In the genomic region with DNA sequence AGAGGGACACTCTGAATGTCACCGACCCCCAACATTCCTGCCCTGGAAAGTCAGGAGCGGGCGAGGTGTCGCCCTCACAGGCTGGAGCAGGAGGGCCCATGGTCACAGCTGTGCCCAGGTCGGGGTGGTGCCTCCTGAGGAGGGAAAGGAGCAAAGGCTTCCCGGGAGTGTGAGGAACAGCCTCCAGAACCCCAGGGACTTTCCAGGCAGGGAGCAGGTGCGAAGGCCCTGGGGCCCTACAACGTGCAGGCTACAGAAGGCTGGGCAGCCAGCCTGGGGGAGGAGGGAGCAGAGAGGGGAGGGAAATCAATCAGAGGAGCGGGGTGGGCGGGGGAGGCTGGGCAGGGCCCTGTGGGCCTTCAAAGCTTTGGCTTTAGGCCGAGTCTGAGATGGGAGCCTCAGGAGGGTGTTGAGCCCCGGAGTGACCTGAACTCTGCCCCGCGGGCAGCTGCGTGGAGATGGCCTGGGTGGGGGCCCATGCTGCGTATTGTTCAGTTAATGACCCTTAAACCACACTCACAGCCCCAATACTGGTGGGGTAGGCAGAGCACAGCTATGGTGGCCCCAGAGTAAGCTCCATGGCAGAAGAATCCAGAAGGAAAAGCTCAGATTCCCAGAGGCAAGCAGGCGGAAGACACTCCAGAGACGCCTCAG, we compare ENCODE assay signal across 20 cellular contexts. TPM values are rescaled to one million over a fixed set of nuclear protein-coding genes. Genes with fewer than 3 reads are reported as not detected.
DNase-seq lines count a peak whose midpoint lies in the region; ATAC-seq and TF ChIP-seq lines count a peak whose summit lies in the region.
"Had no signal": no experiment of that assay in that cellular context is flagged by ENCODE, and none has a peak within 500 bp of the region (broad histone marks: within the 10 kb centered on the region; RNA-seq: fewer than 3 reads in every experiment).

No MANE protein-coding gene starts in this region.

- no peak overlapping the region for H4K91ac ChIP-seq in H9 (ENCODE audit: insufficient read length, low read depth, low read length)

- no peak overlapping the region for H3K4me3 Mint-ChIP-seq in activated T-cell treated with anti-CD3 and anti-CD28 coated beads, Interleukin-2, amount 50 U/mL, for 24 hours
- no peak overlapping the region for H3K4me3 Mint-ChIP-seq in H9
- H3K4me3 Mint-ChIP-seq: CD8-positive, alpha-beta T cell had no signal

- no peak overlapping the region for H2BK120ac ChIP-seq in H9 (ENCODE audit: low read depth, low read length, poor library complexity, severe bottlenecking)

- no peak overlapping the region for H4K8ac ChIP-seq in H9 (replicated peaks; ENCODE audit: insufficient read length, low read depth, low read length)

- H3T11ph ChIP-seq in H9 (ENCODE audit: low read length): no peak overlapping the region

- H3K9me3 Mint-ChIP-seq in activated T-cell treated with anti-CD3 and anti-CD28 coated beads, Interleukin-2, amount 50 U/mL, for 24 hours: no peaks in the 10 kb centered on the region
- no peaks in the 10 kb centered on the region for H3K9me3 Mint-ChIP-seq in H9
- H3K9me3 Mint-ChIP-seq: CD8-positive, alpha-beta T cell had no signal

- H2AK5ac ChIP-seq in H9 (ENCODE audit: insufficient read length, low read length): no peak overlapping the region

- no peaks in the 10 kb centered on the region for H3K4me1 Mint-ChIP-seq in activated T-cell treated with anti-CD3 and anti-CD28 coated beads, Interleukin-2, amount 50 U/mL, for 24 hours (ENCODE audit: low read depth)
- H3K4me1 Mint-ChIP-seq in H9: 0 out of 4 replicates have a peak, but pooled peaks cover 0 to 5% of the 10 kb centered on the region in 2 experiments

- H3K27ac ChIP-seq in H9 (ENCODE audit: insufficient read length, low read depth, low read length) (no peak overlapping the region), right lobe of liver (no peak overlapping the region), spleen (no peak overlapping the region)

- H3K4me1 ChIP-seq in H9 (ENCODE audit: insufficient read depth, low read length) (no peaks in the 10 kb centered on the region), right lobe of liver (no peaks in the 10 kb centered on the region), spleen (no peaks in the 10 kb centered on the region)

- no peak overlapping the region for H3K9ac ChIP-seq in H9 (ENCODE audit: extremely low read depth, insufficient read length, low read length)

- peaks cover 11% of the 10 kb centered on the region for H3K27me3 Mint-ChIP-seq in activated T-cell treated with anti-CD3 and anti-CD28 coated beads, Interleukin-2, amount 50 U/mL, for 24 hours
- no peaks in the 10 kb centered on the region; the same call in 1 of the 2 replicates for H3K27me3 Mint-ChIP-seq in H9 (ENCODE audit: low read depth)

- H2AFZ ChIP-seq in H9 (ENCODE audit: low read length): no peak overlapping the region

- no peaks in the 10 kb centered on the region for H3K79me2 ChIP-seq in H9 (ENCODE audit: insufficient read depth, low read length)

- no peak overlapping the region for H3K27ac Mint-ChIP-seq in activated T-cell treated with anti-CD3 and anti-CD28 coated beads, Interleukin-2, amount 50 U/mL, for 24 hours
- H3K27ac Mint-ChIP-seq in H9: peak overlapping the region in 2 of 3 experiments; percentile 14 to 83; a peak in 2 of 7 replicates
- H3K27ac Mint-ChIP-seq: CD8-positive, alpha-beta T cell had no signal

- H3K23me2 ChIP-seq in H9 (ENCODE audit: insufficient read length, low read depth, low read length, poor library complexity, severe bottlenecking): no peaks in the 10 kb centered on the region

- H3K4me2 ChIP-seq in H9 (ENCODE audit: insufficient read depth, insufficient read length, low read length): no peak overlapping the region

- H3K23ac ChIP-seq in H9 (ENCODE audit: insufficient read length, low read depth, low read length): no peak overlapping the region

- H3K36me3 Mint-ChIP-seq in activated T-cell treated with anti-CD3 and anti-CD28 coated beads, Interleukin-2, amount 50 U/mL, for 24 hours (ENCODE audit: low read depth): no peaks in the 10 kb centered on the region
- H3K36me3 Mint-ChIP-seq in H9 (ENCODE audit: insufficient read depth in 1 of 3, low read depth in 3 of 3): no peaks in the 10 kb centered on the region; a peak in 1 of 7 replicates
- H3K36me3 Mint-ChIP-seq: CD8-positive, alpha-beta T cell had no signal

- H3K9me3 ChIP-seq in H9 (ENCODE audit: control insufficient read depth, low read depth, low read length): no peaks in the 10 kb centered on the region
- H3K9me3 ChIP-seq in right lobe of liver: no peaks in the 10 kb centered on the region
- no peaks in the 10 kb centered on the region for H3K9me3 ChIP-seq in spleen

- H3K56ac ChIP-seq in H9 (ENCODE audit: insufficient read length, low read depth, low read length): no peak overlapping the region

- ATAC-seq in right lobe of liver: no peak
- no peak for ATAC-seq in HG03521 (IDR thresholded peaks at IDR 0.05; ENCODE audit: unreplicated experiment)
- ATAC-seq: CD8-positive, alpha-beta T cell; GM12878 had no signal

- no peak overlapping the region for H3K4ac ChIP-seq in H9 (ENCODE audit: low read depth, low read length)

- H3K27me3 ChIP-seq in H9 (ENCODE audit: insufficient read depth, low read length) (no peaks in the 10 kb centered on the region), right lobe of liver (no peaks in the 10 kb centered on the region), spleen (replicated peaks in 1 of 7) (peaks cover 0 to 73% (median 0%) of the 10 kb centered on the region in 7 donors)

- H3K79me1 ChIP-seq in H9 (ENCODE audit: insufficient read depth, low read depth, low read length, poor library complexity, severe bottlenecking): no peaks in the 10 kb centered on the region

- peak; percentile 5 for DNase-seq in activated T-cell treated with anti-CD3 and anti-CD28 coated beads, Interleukin-2, amount 50 U/mL, for 24 hours
- DNase-seq in activated T-cell treated with anti-CD3 and anti-CD28 coated beads, Interleukin-2, amount 50 U/mL, for 1 hour: no peak
- DNase-seq in H9 (peak; percentile 18), right lobe of liver (peak in 2 of 3 donors; percentile 39), spleen (peak; percentile 57), NCI-H1105 (lab: John Stamatoyannopoulos, UW) (no peak), SKM-1 treated with dmso at 0.1 percent for 144 hours (lab: John Stamatoyannopoulos, UW; ENCODE audit: unreplicated experiment) (no peak)
- DNase-seq: 8988T; CD8-positive, alpha-beta T cell; DMS53; EL; GOT3; NCI-H1436; NCI-H2029; NCI-H345; NCI-H526; PC-3; RPMI8226 had no signal

- no peak overlapping the region for H2BK5ac ChIP-seq in H9 (ENCODE audit: insufficient read length, low read length)

- H3K18ac ChIP-seq in H9 (ENCODE audit: insufficient read length, low read depth, low read length): no peak overlapping the region

- H2BK15ac ChIP-seq in H9 (ENCODE audit: low read depth, low read length): no peak overlapping the region

- H3K14ac ChIP-seq in H9 (ENCODE audit: insufficient read depth, low read length): no peak overlapping the region; the same call in 1 of the 2 replicates

- H3K4me3 ChIP-seq in right lobe of liver (no peak overlapping the region), spleen (no peak overlapping the region)
- H3K4me3 ChIP-seq: GM12878 had no signal

- H3K36me3 ChIP-seq in right lobe of liver (no peaks in the 10 kb centered on the region), spleen (no peaks in the 10 kb centered on the region)

- H2BK20ac ChIP-seq in H9 (ENCODE audit: low read depth, low read length, poor library complexity, severe bottlenecking): no peak overlapping the region

- no peaks in the 10 kb centered on the region for H4K20me1 ChIP-seq in H9 (ENCODE audit: control insufficient read depth, insufficient read depth, insufficient read length)

- H2BK12ac ChIP-seq in H9 (ENCODE audit: insufficient read length, low read depth, low read length): no peak overlapping the region

- H4K5ac ChIP-seq in H9 (ENCODE audit: insufficient read length, low read depth, low read length): no peak overlapping the region

- intact Hi-C loops in right lobe of liver (cut with DNase I) (no loop called here), spleen (cut with DNase I; ENCODE audit: low total_unique reads) (no loop called here)

- TF ChIP-seq CTCF in H9 (conservative IDR thresholded peaks at IDR 0.05) (no peak), right lobe of liver (IDR thresholded peaks at IDR 0.05) (no peak), spleen (IDR thresholded peaks at IDR 0.05 in 8 of 11, conservative IDR thresholded peaks at IDR 0.05 in 3 of 11) (no peak)

- no peak for TF ChIP-seq POLR2A in right lobe of liver (IDR thresholded peaks at IDR 0.05)
- TF ChIP-seq POLR2A in spleen (IDR thresholded peaks at IDR 0.05): no peak

- WGBS in H9 (ENCODE audit: extremely low coverage, insufficient read length, low lambda C conversion rate): no CpG with 5 or more reads among the region's 18 CpGs
- 72% methylated on average over 10 of the region's 18 CpGs for WGBS in right lobe of liver (ENCODE audit: insufficient coverage, low coverage, low lambda C conversion rate, missing lambda C conversion rate)
- WGBS in spleen, 5 donors: 83 to 86% (median 85%) methylated on average over 18 of the region's 18 CpGs

RNA-seq across cellular contexts. Expression of a gene that starts 44.2 kb away (rescaled TPM):
- total RNA-seq in H9 (2021) (33.8 and 35.1 TPM in 2 replicates), right lobe of liver (10 to 100 TPM; 10.9 to 16.6 (median 14.3) TPM), spleen (10 to 100 TPM; 28.0 to 41.2 (median 35.3) TPM)
- 10 to 100 TPM; 15.6 to 21.0 (median 17.3) TPM for polyA plus RNA-seq in spleen

Comparison
In these comparisons a context has a peak if more than half of its experiments do, and no peak if none do; other contexts are left out.
1. DNase-seq: peak in activated T-cell treated with anti-CD3 and anti-CD28 coated beads, Interleukin-2, amount 50 U/mL, for 24 hours (single experiment), H9 (single experiment), right lobe of liver (2 of 3) and spleen (single experiment); none in activated T-cell treated with anti-CD3 and anti-CD28 coated beads, Interleukin-2, amount 50 U/mL, for 1 hour (single experiment), NCI-H1105 (single experiment) and SKM-1 treated with dmso at 0.1 percent for 144 hours (single experiment).